8 cellular contexts compared by ENCODE assay signal in the genomic region with DNA sequence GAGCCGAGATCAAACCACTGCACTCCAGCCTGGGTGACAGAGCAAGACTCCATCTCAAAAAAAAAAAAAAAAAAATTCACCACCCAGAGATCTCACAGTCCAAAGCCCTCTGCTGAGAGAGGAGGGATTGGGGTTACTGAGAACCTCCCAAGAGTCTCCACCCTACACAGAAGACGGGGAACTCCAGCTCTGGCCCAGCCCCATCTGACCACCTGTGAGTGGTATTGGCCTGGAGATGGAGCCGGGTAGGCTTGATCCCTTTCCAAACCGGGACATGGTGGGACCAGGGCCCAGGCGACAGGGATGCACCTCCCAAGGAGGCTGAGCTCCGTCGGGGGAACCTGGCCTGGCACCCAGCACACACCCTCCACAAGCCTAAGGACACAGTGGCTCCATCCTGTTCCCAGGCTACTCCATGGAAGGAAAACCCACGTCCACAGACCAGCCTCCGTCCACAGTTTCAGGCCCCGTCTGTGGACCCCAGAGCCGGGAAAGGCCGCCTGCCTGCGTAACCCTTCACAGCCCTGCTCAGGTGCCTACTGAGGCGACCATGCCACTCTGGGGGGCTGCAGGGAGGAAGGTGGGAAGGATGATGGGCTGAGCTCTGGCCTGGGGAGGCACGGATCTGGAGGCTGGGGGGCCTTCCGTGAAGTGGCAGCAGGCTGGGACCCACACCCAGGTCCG. TPM values are rescaled to one million over a fixed set of nuclear protein-coding genes. Genes with fewer than 3 reads are reported as not detected.
A peak's percentile ranks its signal among the peaks of the same experiment; 100 is the strongest.
DNase-seq lines count a peak whose midpoint lies in the region; ATAC-seq, FAIRE-seq and TF ChIP-seq lines count a peak whose summit lies in the region.

No MANE protein-coding gene starts in this region.

- ATAC-seq in activated naive CD8-positive, alpha-beta T cell treated with anti-CD3 and anti-CD28 coated beads, Interleukin-2, amount 10 ng/mL, durations not matched to agents 7 days and 5 days (ENCODE audit: low read depth), result no peak
- ATAC-seq in HepG2 (no peak), HG02870 (IDR thresholded peaks at IDR 0.05; ENCODE audit: unreplicated experiment) (no peak)

- H3K4me3 ChIP-seq in HepG2 (replicated peaks in 1 of 3; ENCODE audit: insufficient read depth in 1 of 3, low read depth in 2 of 3, low read length in 3 of 3) (peak overlapping the region; percentile 69 to 92 (median 90); a peak in 5 of 6 replicates), tibial artery (peak overlapping the region; percentile 91 to 96)

- H3K36me3 Mint-ChIP-seq in activated T-cell treated with anti-CD3 and anti-CD28 coated beads, Interleukin-2, amount 50 U/mL, for 24 hours (ENCODE audit: low read depth), result peaks cover 46% of the 10 kb centered on the region
- H3K36me3 Mint-ChIP-seq in activated naive CD8-positive, alpha-beta T cell treated with anti-CD3 and anti-CD28 coated beads, Interleukin-2, amount 10 ng/mL, durations not matched to agents 7 days and 5 days, result peaks cover 2% of the 10 kb centered on the region

- no peak for TF ChIP-seq POLR2A in HepG2 (IDR thresholded peaks at IDR 0.05; ENCODE audit: insufficient read depth in 1 of 2, low read depth in 2 of 2, low read length in 2 of 2)

- H3K9ac ChIP-seq in HepG2 (ENCODE audit: insufficient read depth, low read depth, low read length), result peak overlapping the region; percentile 90

- CTCF ChIA-PET in HepG2 (lab: Yijun Ruan, JAX; ENCODE audit: low intra/inter-chr PET ratio, low total read pairs), result no interaction called here

- no TSS peak for BruUV-seq in HepG2 (replicated peaks; lab: Mats Ljungman, UMichigan)

- H3K9me3 Mint-ChIP-seq in activated T-cell treated with anti-CD3 and anti-CD28 coated beads, Interleukin-2, amount 50 U/mL, for 24 hours, result no peaks in the 10 kb centered on the region
- no peaks in the 10 kb centered on the region for H3K9me3 Mint-ChIP-seq in activated naive CD8-positive, alpha-beta T cell treated with anti-CD3 and anti-CD28 coated beads, Interleukin-2, amount 10 ng/mL, durations not matched to agents 7 days and 5 days

- no peaks in the 10 kb centered on the region for H3K27me3 ChIP-seq in HepG2 (ENCODE audit: control insufficient read depth in 1 of 2, insufficient read depth in 2 of 2, low read length in 2 of 2)
- no peaks in the 10 kb centered on the region for H3K27me3 ChIP-seq in tibial artery

- H3K4me1 Mint-ChIP-seq in activated T-cell treated with anti-CD3 and anti-CD28 coated beads, Interleukin-2, amount 50 U/mL, for 24 hours (ENCODE audit: low read depth), result peaks cover 52% of the 10 kb centered on the region
- H3K4me1 Mint-ChIP-seq in activated naive CD8-positive, alpha-beta T cell treated with anti-CD3 and anti-CD28 coated beads, Interleukin-2, amount 10 ng/mL, durations not matched to agents 7 days and 5 days, result peaks cover 17% of the 10 kb centered on the region

- no peak for TF ChIP-seq EP300 in HepG2 (IDR thresholded peaks at IDR 0.05; ENCODE audit: low read depth in 2 of 2, low read length in 2 of 2)
- TF ChIP-seq EP300 in HepG2 (CRISPR knock-in tag; IDR thresholded peaks at IDR 0.05; ENCODE audit: borderline replicate concordance), result no peak

- no peak for FAIRE-seq in HepG2 (lab: Jason Lieb, UNC)

- no peaks in the 10 kb centered on the region for H3K9me3 ChIP-seq in HepG2 (ENCODE audit: low read length)
- no peaks in the 10 kb centered on the region for H3K9me3 ChIP-seq in tibial artery

- H3K27ac ChIP-seq in HepG2 (ENCODE audit: extremely low read length, insufficient read depth, low read length) (no peak overlapping the region), tibial artery (peak overlapping the region in 1 of 2 donors; percentile 91)

- no peak for TF ChIP-seq RAD21 in HepG2 (CRISPR knock-in tag; IDR thresholded peaks at IDR 0.05)

- H3K4me3 Mint-ChIP-seq in activated T-cell treated with anti-CD3 and anti-CD28 coated beads, Interleukin-2, amount 50 U/mL, for 24 hours, result peak overlapping the region; percentile 93
- H3K4me3 Mint-ChIP-seq in activated naive CD8-positive, alpha-beta T cell treated with anti-CD3 and anti-CD28 coated beads, Interleukin-2, amount 10 ng/mL, durations not matched to agents 7 days and 5 days, result peak overlapping the region; percentile 90

- peaks cover 47% of the 10 kb centered on the region for H3K4me1 ChIP-seq in HepG2 (ENCODE audit: insufficient read depth, low read length)
- peaks cover 12 to 78% (median 64%) of the 10 kb centered on the region in 4 donors for H3K4me1 ChIP-seq in tibial artery

- no peak for DNase-seq in activated T-cell treated with anti-CD3 and anti-CD28 coated beads, Interleukin-2, amount 50 U/mL, for 24 hours
- no peak for DNase-seq in activated T-cell treated with anti-CD3 and anti-CD28 coated beads for 4 hours
- no peak for DNase-seq in activated naive CD8-positive, alpha-beta T cell treated with anti-CD3 and anti-CD28 coated beads, Interleukin-2, amount 10 ng/mL, durations not matched to agents 7 days and 5 days
- DNase-seq in HepG2 (ENCODE audit: low spot score), result no peak
- no peak for DNase-seq in tibial artery
- no peak for DNase-seq in occipital lobe (lab: John Stamatoyannopoulos, UW)
- DNase-seq in activated CD4-positive, alpha-beta T cell treated with anti-CD3 and anti-CD28 coated beads for 48 hours, result no peak

- intact Hi-C loops in HepG2 (cut with micrococcal nuclease; ENCODE audit: unreplicated experiment) (no loop called here), tibial artery (cut with DNase I; ENCODE audit: low total_unique reads) (loop anchor here (10.0 kb wide), 1 partner anchor 156 kb away; the partner anchor contains the start of gene SBNO2)

- H3K79me2 ChIP-seq in HepG2 (ENCODE audit: insufficient read depth, low read length), result peaks cover 58% of the 10 kb centered on the region

- H2AFZ ChIP-seq in HepG2 (ENCODE audit: low read length), result no peak overlapping the region

- H3K4me2 ChIP-seq in HepG2 (ENCODE audit: low read depth, low read length), result peak overlapping the region; percentile 93

- POLR2A ChIA-PET in activated naive CD8-positive, alpha-beta T cell treated with anti-CD3 and anti-CD28 coated beads, Interleukin-2, amount 10 ng/mL, durations not matched to agents 7 days and 5 days (lab: Charles Lee), result interaction anchor here (0.7 to 1.9 kb wide), 12 partner anchors 20 to 250 kb away, joined by 3 to 9 read pairs (median 4); partner anchors contain the start of genes ARHGAP45, MED16, RNU6-9 and WDR18
- POLR2A ChIA-PET in HepG2 (lab: Yijun Ruan, JAX), result interaction anchor here (0.6 to 1.4 kb wide), 7 partner anchors 9 to 315 kb away, joined by 3 to 5 read pairs (median 3); partner anchors contain the start of genes ABCA7 and WDR18

- in situ Hi-C loops in HepG2 (cut with HindIII; ENCODE audit: extremely low pct_ligation_motif_present, low pct_unique_long_range_greater_than_20kb), result no loop called here

- 28% methylated on average over 7 of the region's 17 CpGs for WGBS in HepG2 (ENCODE audit: low lambda C conversion rate)

- peak overlapping the region; percentile 87 for H3K27ac Mint-ChIP-seq in activated T-cell treated with anti-CD3 and anti-CD28 coated beads, Interleukin-2, amount 50 U/mL, for 24 hours
- peak overlapping the region; percentile 63 for H3K27ac Mint-ChIP-seq in activated naive CD8-positive, alpha-beta T cell treated with anti-CD3 and anti-CD28 coated beads, Interleukin-2, amount 10 ng/mL, durations not matched to agents 7 days and 5 days

- no peaks in the 10 kb centered on the region for H3K27me3 Mint-ChIP-seq in activated T-cell treated with anti-CD3 and anti-CD28 coated beads, Interleukin-2, amount 50 U/mL, for 24 hours
- no peaks in the 10 kb centered on the region for H3K27me3 Mint-ChIP-seq in activated naive CD8-positive, alpha-beta T cell treated with anti-CD3 and anti-CD28 coated beads, Interleukin-2, amount 10 ng/mL, durations not matched to agents 7 days and 5 days

- TF ChIP-seq CTCF in HepG2 (CRISPR knock-in tag; IDR thresholded peaks at IDR 0.05), result no peak
- no peak for TF ChIP-seq CTCF in tibial artery (IDR thresholded peaks at IDR 0.05)

- peaks cover 27% of the 10 kb centered on the region for H4K20me1 ChIP-seq in HepG2 (ENCODE audit: insufficient read depth, low read length)

- H3K36me3 ChIP-seq in HepG2 (replicated peaks in 1 of 2; ENCODE audit: control insufficient read depth in 1 of 2, insufficient read depth in 2 of 2, low read length in 2 of 2) (peaks cover 5 to 6% of the 10 kb centered on the region in 2 experiments; a peak in 3 of 5 replicates), tibial artery (peaks cover 0 to 18% (median 11%) of the 10 kb centered on the region in 3 donors)

RNA-seq across cellular contexts. Expression of gene TMEM259, which starts 1.8 kb away (rescaled TPM):
- 100 to 1,000 TPM; 231 to 235 TPM for total RNA-seq in activated naive CD8-positive, alpha-beta T cell treated with anti-CD3 and anti-CD28 coated beads, Interleukin-2, amount 10 ng/mL, durations not matched to agents 7 days and 5 days
- 20.5 and 64.7 TPM in 2 replicates for total RNA-seq in HepG2 (2016; rRNA removed; fragmentation: Illumina TruSeq; extraction: Trizol)
- total RNA-seq in HepG2 (2016; cell fraction: cytosol; rRNA removed; fragmentation: Illumina TruSeq; extraction: Trizol; ENCODE audit: low read depth), result 30.1 and 37.5 TPM in 2 replicates
- 17.1 and 68.9 TPM in 2 replicates for total RNA-seq in HepG2 (2016; cell fraction: insoluble cytoplasmic fraction; rRNA removed; fragmentation: Illumina TruSeq; extraction: Trizol)
- 50.5 and 59.4 TPM in 2 replicates for total RNA-seq in HepG2 (2016; cell fraction: membrane; rRNA removed; fragmentation: Illumina TruSeq; extraction: Trizol)
- 58.0 and 76.3 TPM in 2 replicates for total RNA-seq in HepG2 (2016; cell fraction: nucleus; rRNA removed; fragmentation: Illumina TruSeq; extraction: Trizol)
- polyA plus RNA-seq in HepG2 (2011; rRNA removed), result 164 and 232 TPM in 2 replicates
- polyA plus RNA-seq in HepG2 (2011; cell fraction: cytosol; rRNA removed), result 108 and 161 TPM in 2 replicates
- polyA plus RNA-seq in HepG2 (2011; cell fraction: nucleus; rRNA removed), result 1,157 and 1,454 TPM in 2 replicates
- 55.1 and 79.6 TPM in 2 replicates for polyA plus RNA-seq in HepG2 (2012)
- polyA plus RNA-seq in HepG2 (2016; cell fraction: cytosol; fragmentation: Illumina TruSeq; extraction: Trizol; ENCODE audit: low read depth), result 28.3 and 31.6 TPM in 2 replicates
- polyA plus RNA-seq in HepG2 (2016; cell fraction: insoluble cytoplasmic fraction; fragmentation: Illumina TruSeq; extraction: Trizol; ENCODE audit: low read depth), result 28.7 and 28.8 TPM in 2 replicates
- 47.1 and 48.7 TPM in 2 replicates for polyA plus RNA-seq in HepG2 (2016; cell fraction: membrane; fragmentation: Illumina TruSeq; extraction: Trizol; ENCODE audit: low read depth)
- 234 and 238 TPM in 2 replicates for polyA plus RNA-seq in HepG2 (2016; cell fraction: nucleus; fragmentation: Illumina TruSeq; extraction: Trizol; ENCODE audit: insufficient read depth, low read depth)
- polyA minus RNA-seq in HepG2 (2011; rRNA and poly(A)+ RNA removed; ENCODE audit: low replicate concordance), result 129 and 199 TPM in 2 replicates
- polyA minus RNA-seq in HepG2 (2011; cell fraction: cytosol; rRNA and poly(A)+ RNA removed), result 47.6 and 51.1 TPM in 2 replicates
- polyA minus RNA-seq in HepG2 (2011; cell fraction: nucleus; rRNA and poly(A)+ RNA removed), result 58.8 and 65.8 TPM in 2 replicates
- total RNA-seq in occipital lobe, result 33.8 TPM

RNA-seq across cellular contexts. Expression of gene RNU6-2, which starts 2.2 kb away (rescaled TPM):
- not detected for total RNA-seq in activated naive CD8-positive, alpha-beta T cell treated with anti-CD3 and anti-CD28 coated beads, Interleukin-2, amount 10 ng/mL, durations not matched to agents 7 days and 5 days
- total RNA-seq in HepG2 (2016; rRNA removed; fragmentation: Illumina TruSeq; extraction: Trizol), result under 0.01 TPM in 1 of 2 replicates, not detected in the other
- total RNA-seq in HepG2 (2016; cell fraction: cytosol; rRNA removed; fragmentation: Illumina TruSeq; extraction: Trizol; ENCODE audit: low read depth), result under 0.01 TPM in 2 replicates
- total RNA-seq in HepG2 (2016; cell fraction: insoluble cytoplasmic fraction; rRNA removed; fragmentation: Illumina TruSeq; extraction: Trizol), result under 0.01 TPM in 1 of 2 replicates, not detected in the other
- total RNA-seq in HepG2 (2016; cell fraction: membrane; rRNA removed; fragmentation: Illumina TruSeq; extraction: Trizol), result under 0.01 TPM in 1 of 2 replicates, not detected in the other
- not detected in 2 replicates for total RNA-seq in HepG2 (2016; cell fraction: nucleus; rRNA removed; fragmentation: Illumina TruSeq; extraction: Trizol)
- polyA plus RNA-seq in HepG2 (2011; rRNA removed), result not detected in 2 replicates
- polyA plus RNA-seq in HepG2 (2011; cell fraction: cytosol; rRNA removed), result not detected in 2 replicates
- not detected in 2 replicates for polyA plus RNA-seq in HepG2 (2011; cell fraction: nucleus; rRNA removed)
- polyA plus RNA-seq in HepG2 (2012), result not detected in 2 replicates
- not detected in 2 replicates for polyA plus RNA-seq in HepG2 (2016; cell fraction: cytosol; fragmentation: Illumina TruSeq; extraction: Trizol; ENCODE audit: low read depth)
- not detected in 2 replicates for polyA plus RNA-seq in HepG2 (2016; cell fraction: insoluble cytoplasmic fraction; fragmentation: Illumina TruSeq; extraction: Trizol; ENCODE audit: low read depth)
- not detected in 2 replicates for polyA plus RNA-seq in HepG2 (2016; cell fraction: membrane; fragmentation: Illumina TruSeq; extraction: Trizol; ENCODE audit: low read depth)
- not detected in 2 replicates for polyA plus RNA-seq in HepG2 (2016; cell fraction: nucleus; fragmentation: Illumina TruSeq; extraction: Trizol; ENCODE audit: insufficient read depth, low read depth)
- polyA minus RNA-seq in HepG2 (2011; rRNA and poly(A)+ RNA removed; ENCODE audit: low replicate concordance), result under 0.01 TPM in 1 of 2 replicates, not detected in the other
- under 0.01 TPM in 1 of 2 replicates, not detected in the other for polyA minus RNA-seq in HepG2 (2011; cell fraction: cytosol; rRNA and poly(A)+ RNA removed)
- polyA minus RNA-seq in HepG2 (2011; cell fraction: nucleus; rRNA and poly(A)+ RNA removed), result not detected in 2 replicates
- not detected for total RNA-seq in occipital lobe

RNA-seq across cellular contexts. Expression of gene CNN2, which starts 7.3 kb away (rescaled TPM):
- 100 to 1,000 TPM; 340 to 353 TPM for total RNA-seq in activated naive CD8-positive, alpha-beta T cell treated with anti-CD3 and anti-CD28 coated beads, Interleukin-2, amount 10 ng/mL, durations not matched to agents 7 days and 5 days
- total RNA-seq in HepG2 (2016; rRNA removed; fragmentation: Illumina TruSeq; extraction: Trizol) (70.0 and 84.5 TPM in 2 replicates), occipital lobe (9.5 TPM)
- 29.8 and 31.9 TPM in 2 replicates for total RNA-seq in HepG2 (2016; cell fraction: cytosol; rRNA removed; fragmentation: Illumina TruSeq; extraction: Trizol; ENCODE audit: low read depth)
- total RNA-seq in HepG2 (2016; cell fraction: insoluble cytoplasmic fraction; rRNA removed; fragmentation: Illumina TruSeq; extraction: Trizol), result 66.1 and 74.6 TPM in 2 replicates
- total RNA-seq in HepG2 (2016; cell fraction: membrane; rRNA removed; fragmentation: Illumina TruSeq; extraction: Trizol), result 70.9 and 77.3 TPM in 2 replicates
- total RNA-seq in HepG2 (2016; cell fraction: nucleus; rRNA removed; fragmentation: Illumina TruSeq; extraction: Trizol), result 37.1 and 39.3 TPM in 2 replicates
- 58.1 and 63.6 TPM in 2 replicates for polyA plus RNA-seq in HepG2 (2011; rRNA removed)
- polyA plus RNA-seq in HepG2 (2011; cell fraction: cytosol; rRNA removed), result 71.9 and 76.4 TPM in 2 replicates
- polyA plus RNA-seq in HepG2 (2011; cell fraction: nucleus; rRNA removed), result 59.2 and 73.6 TPM in 2 replicates
- polyA plus RNA-seq in HepG2 (2012), result 37.6 and 46.6 TPM in 2 replicates
- 36.8 and 41.0 TPM in 2 replicates for polyA plus RNA-seq in HepG2 (2016; cell fraction: cytosol; fragmentation: Illumina TruSeq; extraction: Trizol; ENCODE audit: low read depth)
- polyA plus RNA-seq in HepG2 (2016; cell fraction: insoluble cytoplasmic fraction; fragmentation: Illumina TruSeq; extraction: Trizol; ENCODE audit: low read depth), result 82.0 and 114 TPM in 2 replicates
- polyA plus RNA-seq in HepG2 (2016; cell fraction: membrane; fragmentation: Illumina TruSeq; extraction: Trizol; ENCODE audit: low read depth), result 75.2 and 79.7 TPM in 2 replicates
- 90.2 and 93.1 TPM in 2 replicates for polyA plus RNA-seq in HepG2 (2016; cell fraction: nucleus; fragmentation: Illumina TruSeq; extraction: Trizol; ENCODE audit: insufficient read depth, low read depth)
- polyA minus RNA-seq in HepG2 (2011; rRNA and poly(A)+ RNA removed; ENCODE audit: low replicate concordance), result 84.2 and 138 TPM in 2 replicates
- polyA minus RNA-seq in HepG2 (2011; cell fraction: cytosol; rRNA and poly(A)+ RNA removed), result 122 and 138 TPM in 2 replicates
- 21.5 and 28.6 TPM in 2 replicates for polyA minus RNA-seq in HepG2 (2011; cell fraction: nucleus; rRNA and poly(A)+ RNA removed)

RNA-seq across cellular contexts. Expression of gene GRIN3B, which starts 18.9 kb away (rescaled TPM):
- total RNA-seq in activated naive CD8-positive, alpha-beta T cell treated with anti-CD3 and anti-CD28 coated beads, Interleukin-2, amount 10 ng/mL, durations not matched to agents 7 days and 5 days, result not detected
- total RNA-seq in HepG2 (2016; rRNA removed; fragmentation: Illumina TruSeq; extraction: Trizol), result 0.07 TPM in 1 of 2 replicates, not detected in the other
- total RNA-seq in HepG2 (2016; cell fraction: cytosol; rRNA removed; fragmentation: Illumina TruSeq; extraction: Trizol; ENCODE audit: low read depth), result not detected in 2 replicates
- total RNA-seq in HepG2 (2016; cell fraction: insoluble cytoplasmic fraction; rRNA removed; fragmentation: Illumina TruSeq; extraction: Trizol), result 0.17 TPM in 1 of 2 replicates, not detected in the other
- total RNA-seq in HepG2 (2016; cell fraction: membrane; rRNA removed; fragmentation: Illumina TruSeq; extraction: Trizol), result not detected in 2 replicates
- total RNA-seq in HepG2 (2016; cell fraction: nucleus; rRNA removed; fragmentation: Illumina TruSeq; extraction: Trizol), result 0.28 TPM in 1 of 2 replicates, not detected in the other
- polyA plus RNA-seq in HepG2 (2011; rRNA removed), result 0.20 and 0.34 TPM in 2 replicates
- polyA plus RNA-seq in HepG2 (2011; cell fraction: cytosol; rRNA removed), result 0.15 and 0.47 TPM in 2 replicates
- polyA plus RNA-seq in HepG2 (2011; cell fraction: nucleus; rRNA removed), result 2.8 and 7.1 TPM in 2 replicates
- 0.23 and 0.28 TPM in 2 replicates for polyA plus RNA-seq in HepG2 (2012)
- polyA plus RNA-seq in HepG2 (2016; cell fraction: cytosol; fragmentation: Illumina TruSeq; extraction: Trizol; ENCODE audit: low read depth), result not detected in 2 replicates
- polyA plus RNA-seq in HepG2 (2016; cell fraction: insoluble cytoplasmic fraction; fragmentation: Illumina TruSeq; extraction: Trizol; ENCODE audit: low read depth), result not detected in 2 replicates
- polyA plus RNA-seq in HepG2 (2016; cell fraction: membrane; fragmentation: Illumina TruSeq; extraction: Trizol; ENCODE audit: low read depth), result not detected in 2 replicates
- 0.27 and 0.38 TPM in 2 replicates for polyA plus RNA-seq in HepG2 (2016; cell fraction: nucleus; fragmentation: Illumina TruSeq; extraction: Trizol; ENCODE audit: insufficient read depth, low read depth)
- 0.42 TPM in 1 of 2 replicates, not detected in the other for polyA minus RNA-seq in HepG2 (2011; rRNA and poly(A)+ RNA removed; ENCODE audit: low replicate concordance)
- not detected in 2 replicates for polyA minus RNA-seq in HepG2 (2011; cell fraction: cytosol; rRNA and poly(A)+ RNA removed)
- 0.13 and 0.37 TPM in 2 replicates for polyA minus RNA-seq in HepG2 (2011; cell fraction: nucleus; rRNA and poly(A)+ RNA removed)
- not detected for total RNA-seq in occipital lobe

RNA-seq across cellular contexts. Expression of gene ABCA7, which starts 20.8 kb away (rescaled TPM):
- 100 to 1,000 TPM; 145 to 146 TPM for total RNA-seq in activated naive CD8-positive, alpha-beta T cell treated with anti-CD3 and anti-CD28 coated beads, Interleukin-2, amount 10 ng/mL, durations not matched to agents 7 days and 5 days
- total RNA-seq in HepG2 (2016; rRNA removed; fragmentation: Illumina TruSeq; extraction: Trizol), result 1.3 and 4.4 TPM in 2 replicates
- total RNA-seq in HepG2 (2016; cell fraction: cytosol; rRNA removed; fragmentation: Illumina TruSeq; extraction: Trizol; ENCODE audit: low read depth), result 3.4 and 3.5 TPM in 2 replicates
- 2.5 and 6.4 TPM in 2 replicates for total RNA-seq in HepG2 (2016; cell fraction: insoluble cytoplasmic fraction; rRNA removed; fragmentation: Illumina TruSeq; extraction: Trizol)
- total RNA-seq in HepG2 (2016; cell fraction: membrane; rRNA removed; fragmentation: Illumina TruSeq; extraction: Trizol), result 1.7 and 2.0 TPM in 2 replicates
- 7.8 and 9.7 TPM in 2 replicates for total RNA-seq in HepG2 (2016; cell fraction: nucleus; rRNA removed; fragmentation: Illumina TruSeq; extraction: Trizol)
- 32.4 and 41.2 TPM in 2 replicates for polyA plus RNA-seq in HepG2 (2011; rRNA removed)
- 27.7 and 35.9 TPM in 2 replicates for polyA plus RNA-seq in HepG2 (2011; cell fraction: cytosol; rRNA removed)
- 316 and 410 TPM in 2 replicates for polyA plus RNA-seq in HepG2 (2011; cell fraction: nucleus; rRNA removed)
- polyA plus RNA-seq in HepG2 (2012), result 29.1 and 29.7 TPM in 2 replicates
- polyA plus RNA-seq in HepG2 (2016; cell fraction: cytosol; fragmentation: Illumina TruSeq; extraction: Trizol; ENCODE audit: low read depth), result 0.23 and 0.72 TPM in 2 replicates
- 1.6 and 2.2 TPM in 2 replicates for polyA plus RNA-seq in HepG2 (2016; cell fraction: insoluble cytoplasmic fraction; fragmentation: Illumina TruSeq; extraction: Trizol; ENCODE audit: low read depth)
- 0.54 and 0.71 TPM in 2 replicates for polyA plus RNA-seq in HepG2 (2016; cell fraction: membrane; fragmentation: Illumina TruSeq; extraction: Trizol; ENCODE audit: low read depth)
- 25.9 and 28.7 TPM in 2 replicates for polyA plus RNA-seq in HepG2 (2016; cell fraction: nucleus; fragmentation: Illumina TruSeq; extraction: Trizol; ENCODE audit: insufficient read depth, low read depth)
- 20.1 and 68.5 TPM in 2 replicates for polyA minus RNA-seq in HepG2 (2011; rRNA and poly(A)+ RNA removed; ENCODE audit: low replicate concordance)
- polyA minus RNA-seq in HepG2 (2011; cell fraction: cytosol; rRNA and poly(A)+ RNA removed), result 20.8 and 23.1 TPM in 2 replicates
- polyA minus RNA-seq in HepG2 (2011; cell fraction: nucleus; rRNA and poly(A)+ RNA removed), result 41.6 and 44.5 TPM in 2 replicates
- 0.78 TPM for total RNA-seq in occipital lobe
